6 cellular contexts compared by ENCODE assay signal in genomic region chr19:20769225-20769736, GRCh38. TPM values are rescaled to one million over a fixed set of nuclear protein-coding genes. Genes with fewer than 3 reads are reported as not detected.
DNase-seq lines count a peak whose midpoint lies in the region; FAIRE-seq and TF ChIP-seq lines count a peak whose summit lies in the region.
"Not testable (repeated sequence)": the region's sequence is repeated elsewhere in the genome, so short reads cannot be mapped to it uniquely, and the experiment has no call there.

No MANE protein-coding gene starts in this region.

- not testable (repeated sequence) for H3K9me3 ChIP-seq in neutrophil

- not testable (repeated sequence) for TF ChIP-seq CTCF in C4-2B (conservative IDR thresholded peaks at IDR 0.05); LNCaP clone FGC (IDR thresholded peaks at IDR 0.05; ENCODE audit: control insufficient read depth, extremely low read depth, insufficient read depth); VCaP (conservative IDR thresholded peaks at IDR 0.05); bronchial epithelial cell (IDR thresholded peaks at IDR 0.05; ENCODE audit: insufficient read depth, low read length, severe bottlenecking); neutrophil (IDR thresholded peaks at IDR 0.05)

- H3K36me3 ChIP-seq in bronchial epithelial cell (ENCODE audit: control insufficient read depth, insufficient read depth, low read length); neutrophil: not testable (repeated sequence)

- peaks cover 0 to 10% of the 10 kb centered on the region in 2 experiments for H3K4me1 ChIP-seq in neutrophil (ENCODE audit: control insufficient read depth in 1 of 2, insufficient read depth in 1 of 2, low read depth in 1 of 2, low read length in 1 of 2)

- FAIRE-seq in bronchial epithelial cell (lab: Jason Lieb, UNC): peak; percentile 75

- H3K27ac ChIP-seq in C4-2B: peak overlapping the region; percentile 20
- peak overlapping the region; percentile 31 for H3K27ac ChIP-seq in VCaP
- H3K27ac ChIP-seq in neutrophil: peak overlapping the region; percentile 76

- peak; percentile 37 for DNase-seq in DMS53 treated with DMSO at 0.1 percent for 48 hours (lab: John Stamatoyannopoulos, UW; ENCODE audit: unreplicated experiment)
- DNase-seq in LNCaP clone FGC (ENCODE audit: low read depth): peak; percentile 76
- not testable (repeated sequence) for DNase-seq in bronchial epithelial cell (ENCODE audit: low read depth)

- not testable (repeated sequence) for H3K4me3 ChIP-seq in LNCaP clone FGC (ENCODE audit: low read depth, low read length); bronchial epithelial cell (ENCODE audit: low read depth, low read length); neutrophil (ENCODE audit: low read depth in 1 of 2, low read length in 1 of 2)

- not testable (repeated sequence) for H3K27me3 ChIP-seq in bronchial epithelial cell (ENCODE audit: control insufficient read depth, insufficient read depth, low read length); neutrophil

RNA-seq across cellular contexts. Expression of gene ZNF66, which starts 6.8 kb away (rescaled TPM):
- 1.6 and 1.8 TPM in 2 replicates for total RNA-seq in bronchial epithelial cell

Comparison
In these comparisons a context has a peak if more than half of its experiments do, and no peak if none do; other contexts are left out.
1. H3K27ac ChIP-seq: peak in every context shown above with its lines; median percentile 76 in neutrophil; 31 in VCaP; 20 in C4-2B.